ENCODE assay signal across 12 cellular contexts in genomic region chr18:9434240-9434701, GRCh38. TPM values are rescaled to one million over a fixed set of nuclear protein-coding genes. Genes with fewer than 3 reads are reported as not detected.
DNase-seq lines count a peak whose midpoint lies in the region; ATAC-seq and TF ChIP-seq lines count a peak whose summit lies in the region.
"Had no signal": no experiment of that assay in that cellular context is flagged by ENCODE, and none has a peak within 500 bp of the region (broad histone marks: within the 10 kb centered on the region; RNA-seq: fewer than 3 reads in every experiment).

No MANE protein-coding gene starts in this region.

- TF ChIP-seq CTCF in brain microvascular endothelial cell (IDR thresholded peaks at IDR 0.05; ENCODE audit: low read depth, low read length, missing control alignments), result no peak

- peaks cover 17% of the 10 kb centered on the region for H3K4me1 ChIP-seq in BLaER1

- H3K9me3 ChIP-seq in BLaER1, result 0 out of 2 replicates have a peak, but pooled peaks cover 3% of the 10 kb centered on the region

- H3K4me2 ChIP-seq in BLaER1, result peak overlapping the region; percentile 72

- no peak overlapping the region for H3K4me3 Mint-ChIP-seq in dendritic cell treated with granulocyte-macrophage colony-stimulating factor and Interleukin-4, amounts not matched to agents 40 ng/mL and 50 ng/mL, for 4 days
- H3K4me3 Mint-ChIP-seq in natural killer cell treated with Interleukin-12 subunit alpha and Interleukin-12 subunit beta and Interleukin-15 and Interleukin-18, amount 100 ng/mL, for 72 hours, result peak overlapping the region; percentile 37

- H3K27me3 ChIP-seq in BLaER1 (no peaks in the 10 kb centered on the region), brain microvascular endothelial cell (replicated peaks) (no peaks in the 10 kb centered on the region)

- peak overlapping the region; percentile 79 for H3K27ac ChIP-seq in BLaER1
- H3K27ac ChIP-seq in brain microvascular endothelial cell, result no peak overlapping the region

- peaks cover 6% of the 10 kb centered on the region for H3K36me3 Mint-ChIP-seq in dendritic cell treated with granulocyte-macrophage colony-stimulating factor and Interleukin-4, amounts not matched to agents 40 ng/mL and 50 ng/mL, for 4 days (ENCODE audit: low read depth)
- H3K36me3 Mint-ChIP-seq in natural killer cell treated with Interleukin-12 subunit alpha and Interleukin-12 subunit beta and Interleukin-15 and Interleukin-18, amount 100 ng/mL, for 72 hours, result no peaks in the 10 kb centered on the region

- DNase-seq in natural killer cell treated with Interleukin-12 subunit alpha and Interleukin-12 subunit beta and Interleukin-15 and Interleukin-18, amount 100 ng/mL, for 72 hours (ENCODE audit: low spot score), result no peak
- DNase-seq in brain microvascular endothelial cell (no peak), HK-2 (ENCODE audit: unreplicated experiment) (no peak), NCI-H1092 (lab: John Stamatoyannopoulos, UW) (no peak)
- no peak for DNase-seq in stimulated activated CD8-positive, alpha-beta memory T cell treated with anti-CD3 and anti-CD28 coated beads, Interleukin-4, amount 100 ng/mL, for 48 hours
- DNase-seq: activated CD4-positive, alpha-beta T cell treated with anti-CD3 and anti-CD28 coated beads for 1 hour; left cardiac atrium; NCI-H187 treated with DMSO at 0.1 percent for 48 hours; nucleus accumbens had no signal

- H3K4me1 Mint-ChIP-seq in dendritic cell treated with granulocyte-macrophage colony-stimulating factor and Interleukin-4, amounts not matched to agents 40 ng/mL and 50 ng/mL, for 4 days (ENCODE audit: low read depth), result peaks cover 16% of the 10 kb centered on the region
- peaks cover 12% of the 10 kb centered on the region in 2 donors for H3K4me1 Mint-ChIP-seq in natural killer cell treated with Interleukin-12 subunit alpha and Interleukin-12 subunit beta and Interleukin-15 and Interleukin-18, amount 100 ng/mL, for 72 hours (ENCODE audit: low read depth in 2 of 2)

- no peak overlapping the region for H3K9ac ChIP-seq in BLaER1

- H3K4me3 ChIP-seq in BLaER1 (no peak overlapping the region), brain microvascular endothelial cell (ENCODE audit: low read depth, low read length) (no peak overlapping the region)

- H3K9me3 Mint-ChIP-seq in dendritic cell treated with granulocyte-macrophage colony-stimulating factor and Interleukin-4, amounts not matched to agents 40 ng/mL and 50 ng/mL, for 4 days, result peaks cover 9% of the 10 kb centered on the region
- no peaks in the 10 kb centered on the region for H3K9me3 Mint-ChIP-seq in natural killer cell treated with Interleukin-12 subunit alpha and Interleukin-12 subunit beta and Interleukin-15 and Interleukin-18, amount 100 ng/mL, for 72 hours

- intact Hi-C loops in dendritic cell treated with granulocyte-macrophage colony-stimulating factor and Interleukin-4, amounts not matched to agents 40 ng/mL and 50 ng/mL, for 4 days (cut with micrococcal nuclease), result no loop called here

- ATAC-seq in GM21723 (IDR thresholded peaks at IDR 0.05; ENCODE audit: unreplicated experiment), result peak; percentile 61
- peak; percentile 78 to 89 for ATAC-seq in natural killer cell treated with Interleukin-12 subunit alpha and Interleukin-12 subunit beta and Interleukin-15 and Interleukin-18, amount 100 ng/mL, for 72 hours

- H3K27me3 Mint-ChIP-seq in dendritic cell treated with granulocyte-macrophage colony-stimulating factor and Interleukin-4, amounts not matched to agents 40 ng/mL and 50 ng/mL, for 4 days, result no peaks in the 10 kb centered on the region
- peaks cover 3 to 5% of the 10 kb centered on the region in 2 donors for H3K27me3 Mint-ChIP-seq in natural killer cell treated with Interleukin-12 subunit alpha and Interleukin-12 subunit beta and Interleukin-15 and Interleukin-18, amount 100 ng/mL, for 72 hours

- no peaks in the 10 kb centered on the region for H4K20me1 ChIP-seq in BLaER1

- H3K36me3 ChIP-seq in BLaER1 (no peaks in the 10 kb centered on the region), brain microvascular endothelial cell (replicated peaks) (no peaks in the 10 kb centered on the region)

- peak overlapping the region; percentile 18 for H3K27ac Mint-ChIP-seq in dendritic cell treated with granulocyte-macrophage colony-stimulating factor and Interleukin-4, amounts not matched to agents 40 ng/mL and 50 ng/mL, for 4 days
- peak overlapping the region in 1 of 2 donors; percentile 84 for H3K27ac Mint-ChIP-seq in natural killer cell treated with Interleukin-12 subunit alpha and Interleukin-12 subunit beta and Interleukin-15 and Interleukin-18, amount 100 ng/mL, for 72 hours

- in situ Hi-C loops in brain microvascular endothelial cell (cut with HindIII; ENCODE audit: low pct_ligation_motif_present, low sequenced_read_pairs), result no loop called here

RNA-seq across cellular contexts. Expression of gene RALBP1, which starts 41.0 kb away (rescaled TPM):
- 10 to 100 TPM; 51.0 to 64.3 TPM for total RNA-seq in natural killer cell treated with Interleukin-12 subunit alpha and Interleukin-12 subunit beta and Interleukin-15 and Interleukin-18, amount 100 ng/mL, for 72 hours
